8 cellular contexts compared by ENCODE assay signal in genomic region chr2:72148391-72148974, GRCh38. TPM values are rescaled to one million over a fixed set of nuclear protein-coding genes. Genes with fewer than 3 reads are reported as not detected.
A peak's percentile ranks its signal among the peaks of the same experiment; 100 is the strongest.
DNase-seq lines count a peak whose midpoint lies in the region; ATAC-seq lines count a peak whose summit lies in the region.

No MANE protein-coding gene starts in this region.

- peaks cover 10% of the 10 kb centered on the region for H3K36me3 Mint-ChIP-seq in activated naive CD4-positive, alpha-beta T cell treated with anti-CD3 and anti-CD28 coated beads, Interleukin-2, amount 10 ng/mL, durations not matched to agents 7 days and 5 days
- H3K36me3 Mint-ChIP-seq in activated naive CD4-positive, alpha-beta T cell treated with anti-CD3 and anti-CD28 coated beads, Interleukin-2, amount 50 U/mL, for 72 hours: peaks cover 7 to 16% of the 10 kb centered on the region in 2 donors
- peaks cover 6% of the 10 kb centered on the region for H3K36me3 Mint-ChIP-seq in activated T-helper 1 cell treated with anti-CD3 and anti-CD28 coated beads, Interleukin-12 subunit alpha, Interleukin-12 subunit beta, Interleukin-2, Interleukin-4 antibody, amounts not matched to agents 30 ng/mL and 10 ng/mL and 1 ng/mL, durations not matched to agents 14 hours and 24 hours and 36 hours (ENCODE audit: low read depth)

- peaks cover 98% of the 10 kb centered on the region for H3K27me3 Mint-ChIP-seq in activated naive CD4-positive, alpha-beta T cell treated with anti-CD3 and anti-CD28 coated beads, Interleukin-2, amount 10 ng/mL, durations not matched to agents 7 days and 5 days
- H3K27me3 Mint-ChIP-seq in activated T-helper 1 cell treated with anti-CD3 and anti-CD28 coated beads, Interleukin-12 subunit alpha, Interleukin-12 subunit beta, Interleukin-2, Interleukin-4 antibody, amounts not matched to agents 30 ng/mL and 10 ng/mL and 1 ng/mL, durations not matched to agents 14 hours and 24 hours and 36 hours (ENCODE audit: insufficient read depth): peaks cover 54% of the 10 kb centered on the region
- peaks cover 100% of the 10 kb centered on the region for H3K27me3 Mint-ChIP-seq in stimulated activated naive CD8-positive, alpha-beta T cell treated with anti-CD3 and anti-CD28 coated beads, Interleukin-15, amount 100 ng/mL, for 72 hours

- no peak for ATAC-seq in activated naive CD4-positive, alpha-beta T cell treated with anti-CD3 and anti-CD28 coated beads, Interleukin-2, amount 50 U/mL, for 72 hours
- ATAC-seq in stimulated activated naive CD8-positive, alpha-beta T cell treated with anti-CD3 and anti-CD28 coated beads, Interleukin-15, amount 100 ng/mL, for 72 hours: no peak
- ATAC-seq in GM18511 (IDR thresholded peaks at IDR 0.05; ENCODE audit: unreplicated experiment) (no peak), GM18870 (IDR thresholded peaks at IDR 0.05; ENCODE audit: unreplicated experiment) (no peak)

- H3K4me3 Mint-ChIP-seq in activated naive CD4-positive, alpha-beta T cell treated with anti-CD3 and anti-CD28 coated beads, Interleukin-2, amount 10 ng/mL, durations not matched to agents 7 days and 5 days: peak overlapping the region; percentile 59
- H3K4me3 Mint-ChIP-seq in activated T-helper 1 cell treated with anti-CD3 and anti-CD28 coated beads, Interleukin-12 subunit alpha, Interleukin-12 subunit beta, Interleukin-2, Interleukin-4 antibody, amounts not matched to agents 30 ng/mL and 10 ng/mL and 1 ng/mL, durations not matched to agents 14 hours and 24 hours and 36 hours: peak overlapping the region; percentile 53
- peak overlapping the region; percentile 82 to 92 for H3K4me3 Mint-ChIP-seq in stimulated activated naive CD8-positive, alpha-beta T cell treated with anti-CD3 and anti-CD28 coated beads, Interleukin-15, amount 100 ng/mL, for 72 hours

- DNase-seq in activated naive CD4-positive, alpha-beta T cell treated with anti-CD3 and anti-CD28 coated beads, Interleukin-2, amount 10 ng/mL, durations not matched to agents 7 days and 5 days: peak; percentile 14
- no peak for DNase-seq in activated naive CD4-positive, alpha-beta T cell treated with anti-CD3 and anti-CD28 coated beads, Interleukin-2, amount 50 U/mL, for 72 hours (ENCODE audit: low spot score in 2 of 2)
- no peak for DNase-seq in activated T-helper 1 cell treated with anti-CD3 and anti-CD28 coated beads, Interleukin-12 subunit alpha, Interleukin-12 subunit beta, Interleukin-2, Interleukin-4 antibody, amounts not matched to agents 30 ng/mL and 10 ng/mL and 1 ng/mL, durations not matched to agents 14 hours and 24 hours and 36 hours (ENCODE audit: low spot score)
- DNase-seq in stimulated activated naive CD8-positive, alpha-beta T cell treated with anti-CD3 and anti-CD28 coated beads, Interleukin-15, amount 100 ng/mL, for 72 hours: no peak
- no peak for DNase-seq in NCI-H1105 (lab: John Stamatoyannopoulos, UW)

- peaks cover 37% of the 10 kb centered on the region for H3K4me1 Mint-ChIP-seq in activated naive CD4-positive, alpha-beta T cell treated with anti-CD3 and anti-CD28 coated beads, Interleukin-2, amount 10 ng/mL, durations not matched to agents 7 days and 5 days
- H3K4me1 Mint-ChIP-seq in activated T-helper 1 cell treated with anti-CD3 and anti-CD28 coated beads, Interleukin-12 subunit alpha, Interleukin-12 subunit beta, Interleukin-2, Interleukin-4 antibody, amounts not matched to agents 30 ng/mL and 10 ng/mL and 1 ng/mL, durations not matched to agents 14 hours and 24 hours and 36 hours (ENCODE audit: low read depth): peaks cover 21% of the 10 kb centered on the region
- peaks cover 62% of the 10 kb centered on the region for H3K4me1 Mint-ChIP-seq in stimulated activated naive CD8-positive, alpha-beta T cell treated with anti-CD3 and anti-CD28 coated beads, Interleukin-15, amount 100 ng/mL, for 72 hours

- H3K9me3 ChIP-seq in iPS-18c (ENCODE audit: control insufficient read depth, insufficient read depth, low read length): peaks cover 3% of the 10 kb centered on the region

- intact Hi-C loops in activated T-helper 1 cell treated with anti-CD3 and anti-CD28 coated beads, Interleukin-12 subunit alpha, Interleukin-12 subunit beta, Interleukin-2, Interleukin-4 antibody, amounts not matched to agents 30 ng/mL and 10 ng/mL and 1 ng/mL, durations not matched to agents 14 hours and 24 hours and 36 hours (cut with micrococcal nuclease): loop anchor here (5.0 kb wide), 1 partner anchor 1261 kb away; no protein-coding TSS in a partner anchor

- no peak overlapping the region for H3K27ac Mint-ChIP-seq in activated naive CD4-positive, alpha-beta T cell treated with anti-CD3 and anti-CD28 coated beads, Interleukin-2, amount 10 ng/mL, durations not matched to agents 7 days and 5 days
- no peak overlapping the region for H3K27ac Mint-ChIP-seq in activated naive CD4-positive, alpha-beta T cell treated with anti-CD3 and anti-CD28 coated beads, Interleukin-2, amount 50 U/mL, for 72 hours
- H3K27ac Mint-ChIP-seq in activated T-helper 1 cell treated with anti-CD3 and anti-CD28 coated beads, Interleukin-12 subunit alpha, Interleukin-12 subunit beta, Interleukin-2, Interleukin-4 antibody, amounts not matched to agents 30 ng/mL and 10 ng/mL and 1 ng/mL, durations not matched to agents 14 hours and 24 hours and 36 hours: peak overlapping the region; percentile 62
- no peak overlapping the region for H3K27ac Mint-ChIP-seq in stimulated activated naive CD8-positive, alpha-beta T cell treated with anti-CD3 and anti-CD28 coated beads, Interleukin-15, amount 100 ng/mL, for 72 hours

- no peaks in the 10 kb centered on the region for H3K9me3 Mint-ChIP-seq in activated naive CD4-positive, alpha-beta T cell treated with anti-CD3 and anti-CD28 coated beads, Interleukin-2, amount 10 ng/mL, durations not matched to agents 7 days and 5 days
- H3K9me3 Mint-ChIP-seq in activated naive CD4-positive, alpha-beta T cell treated with anti-CD3 and anti-CD28 coated beads, Interleukin-2, amount 50 U/mL, for 72 hours: no peaks in the 10 kb centered on the region
- peaks cover 5% of the 10 kb centered on the region for H3K9me3 Mint-ChIP-seq in activated T-helper 1 cell treated with anti-CD3 and anti-CD28 coated beads, Interleukin-12 subunit alpha, Interleukin-12 subunit beta, Interleukin-2, Interleukin-4 antibody, amounts not matched to agents 30 ng/mL and 10 ng/mL and 1 ng/mL, durations not matched to agents 14 hours and 24 hours and 36 hours
- H3K9me3 Mint-ChIP-seq in stimulated activated naive CD8-positive, alpha-beta T cell treated with anti-CD3 and anti-CD28 coated beads, Interleukin-15, amount 100 ng/mL, for 72 hours: no peaks in the 10 kb centered on the region

- CTCF ChIA-PET in activated naive CD4-positive, alpha-beta T cell treated with anti-CD3 and anti-CD28 coated beads, Interleukin-2, amount 10 ng/mL, durations not matched to agents 7 days and 5 days (lab: Charles Lee): interaction anchor here (0.5 to 2.9 kb wide), 2 partner anchors 224 to 603 kb away, joined by 3 to 46 read pairs; no protein-coding TSS in a partner anchor

- H3K4me3 ChIP-seq in iPS-18c (ENCODE audit: insufficient read depth, low read depth, low read length): peak overlapping the region; percentile 41

RNA-seq across cellular contexts. Expression of gene CYP26B1, which starts 0.8 kb away (rescaled TPM):
- under 1 TPM in 1 of 2 donors, not detected in 1; 0.06 TPM for total RNA-seq in activated naive CD4-positive, alpha-beta T cell treated with anti-CD3 and anti-CD28 coated beads, Interleukin-2, amount 50 U/mL, for 72 hours
- total RNA-seq in activated T-helper 1 cell treated with anti-CD3 and anti-CD28 coated beads, Interleukin-12 subunit alpha, Interleukin-12 subunit beta, Interleukin-2, Interleukin-4 antibody, amounts not matched to agents 30 ng/mL and 10 ng/mL and 1 ng/mL, durations not matched to agents 14 hours and 24 hours and 36 hours: not detected in 2 replicates
